Comparison of ENCODE assay signal across 21 cellular contexts in the genomic region with DNA sequence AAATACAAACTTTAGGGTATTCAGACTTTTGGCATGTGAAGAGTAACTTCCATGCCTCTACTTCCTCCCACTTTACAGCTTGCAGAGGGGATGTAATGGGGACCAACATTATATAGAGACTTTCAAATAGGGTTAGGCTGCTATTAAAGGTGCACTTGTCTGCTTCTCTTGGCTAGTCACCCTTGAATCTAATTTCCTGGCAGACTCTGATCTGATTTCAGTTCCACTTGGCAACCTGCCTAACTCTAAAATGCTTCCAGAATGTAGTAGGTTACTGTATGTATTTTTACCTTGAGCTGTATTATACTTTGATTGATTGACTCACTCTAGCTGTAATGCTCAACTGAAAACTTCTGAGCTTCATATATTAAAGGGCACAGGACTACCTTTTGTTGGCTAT.
DNase-seq lines count a peak whose midpoint lies in the region; ATAC-seq and TF ChIP-seq lines count a peak whose summit lies in the region.
"Had no signal": no experiment of that assay in that cellular context is flagged by ENCODE, and none has a peak within 500 bp of the region (broad histone marks: within the 10 kb centered on the region; RNA-seq: fewer than 3 reads in every experiment).

No MANE protein-coding gene starts in this region.

- ATAC-seq in HG02884 (IDR thresholded peaks at IDR 0.05; ENCODE audit: unreplicated experiment) (peak; percentile 68), mucosa of descending colon (peak; percentile 10)
- ATAC-seq: HCT116, natural killer cell, pancreas had no signal

- no peaks in the 10 kb centered on the region for H3K9me3 ChIP-seq in mucosa of descending colon
- H3K9me3 ChIP-seq: Caco-2, pancreas, tibial nerve had no signal

- no peaks in the 10 kb centered on the region for H3K4me1 ChIP-seq in mucosa of descending colon (ENCODE audit: low read depth)
- H3K4me1 ChIP-seq: Caco-2, pancreas, tibial nerve had no signal

- H3K4me3 ChIP-seq in GM12865 (ENCODE audit: low read depth, low read length), result no peak overlapping the region
- no peak overlapping the region for H3K4me3 ChIP-seq in mucosa of descending colon
- H3K4me3 ChIP-seq: dorsolateral prefrontal cortex, pancreas, tibial nerve had no signal

- H3K36me3 ChIP-seq in mucosa of descending colon (ENCODE audit: low read depth), result no peaks in the 10 kb centered on the region
- H3K36me3 ChIP-seq: pancreas, tibial nerve had no signal

- intact Hi-C loops in mucosa of descending colon (cut with DNase I, micrococcal nuclease), result no loop called here

- DNase-seq in GM12865 (ENCODE audit: low read depth) (peak; percentile 5), NCI-H345 treated with DMSO at 0.1 percent for 48 hours (lab: John Stamatoyannopoulos, UW; ENCODE audit: unreplicated experiment) (peak; percentile 14), mucosa of descending colon (peak in 1 of 3 donors; percentile 32), GOT3 (lab: John Stamatoyannopoulos, UW) (no peak), GM10266 (ENCODE audit: extremely low spot score) (no peak)
- DNase-seq in activated naive CD4-positive, alpha-beta T cell (lab: John Stamatoyannopoulos, UW), result no peak
- DNase-seq: activated CD4-positive, alpha-beta T cell treated with anti-CD3 and anti-CD28 coated beads, Interleukin-2, amount 50 U/mL, for 4 hours; amygdala; Caco-2; dorsolateral prefrontal cortex; foreskin fibroblast; hippocampal formation; kidney; mesendoderm; natural killer cell; pancreas; stimulated activated naive CD4-positive, alpha-beta T cell treated with Interleukin-2 at 50 U/mL for 16 hours; T-helper 1 cell had no signal

- no peak for TF ChIP-seq CTCF in GM12865 (IDR thresholded peaks at IDR 0.05; ENCODE audit: insufficient read depth, low read depth, low read length, missing control alignments)
- TF ChIP-seq CTCF in mucosa of descending colon (IDR thresholded peaks at IDR 0.05), result no peak
- TF ChIP-seq CTCF in GM10266 (IDR thresholded peaks at IDR 0.05; ENCODE audit: control insufficient read depth, insufficient read depth, low read depth, missing control alignments), result no peak

Comparison
In these comparisons a context has a peak if more than half of its experiments do, and no peak if none do; other contexts are left out.
1. DNase-seq: peak in GM12865 (single experiment) and NCI-H345 treated with DMSO at 0.1 percent for 48 hours (single experiment); none in GOT3 (single experiment), GM10266 (single experiment) and activated naive CD4-positive, alpha-beta T cell (0 of 4).